Comparison of ENCODE assay signal across 1 cellular context in genomic region chr7:26863504-26864308, GRCh38.
TF ChIP-seq lines count a peak whose summit lies in the region.

No MANE protein-coding gene starts in this region.

TF ChIP-seq in HepG2, 621 proteins besides CTCF, POLR2A, EP300 and RAD21 (continued from another document and continues in another):
- TF ChIP-seq HMGXB3 (CRISPR knock-in tag; IDR thresholded peaks at IDR 0.05; ENCODE audit: borderline replicate concordance) (peak; percentile 71), BHLHE40 (IDR thresholded peaks at IDR 0.05; ENCODE audit: low read length) (no peak), SKIL (CRISPR knock-in tag; IDR thresholded peaks at IDR 0.05; ENCODE audit: borderline replicate concordance) (peak; percentile 25; the same call in 1 of the 2 replicates), SSRP1 (CRISPR knock-in tag; IDR thresholded peaks at IDR 0.05) (no peak), RBM22 (optimal IDR thresholded peaks at IDR 0.05; ENCODE audit: low read length) (no peak), HIC2 (CRISPR knock-in tag; IDR thresholded peaks at IDR 0.05; ENCODE audit: low read depth) (no peak), ZBED4 (CRISPR knock-in tag; IDR thresholded peaks at IDR 0.05; ENCODE audit: borderline replicate concordance) (no peak), BRF2 (CRISPR knock-in tag; IDR thresholded peaks at IDR 0.05) (no peak), HOXA9 (CRISPR knock-in tag; IDR thresholded peaks at IDR 0.05; ENCODE audit: borderline replicate concordance) (no peak), ATM (IDR thresholded peaks at IDR 0.05; ENCODE audit: borderline replicate concordance) (no peak), MYC (CRISPR knock-in tag; IDR thresholded peaks at IDR 0.05; ENCODE audit: borderline replicate concordance) (no peak), ZNF704 (CRISPR knock-in tag; IDR thresholded peaks at IDR 0.05; ENCODE audit: borderline replicate concordance) (no peak), KMT2A (CRISPR knock-in tag; IDR thresholded peaks at IDR 0.05) (no peak), PBX2 (CRISPR knock-in tag; IDR thresholded peaks at IDR 0.05) (no peak), ATF7-NPFF (CRISPR knock-in tag; IDR thresholded peaks at IDR 0.05; ENCODE audit: low read depth) (no peak), ZNF276 (CRISPR knock-in tag; IDR thresholded peaks at IDR 0.05; ENCODE audit: low read depth) (no peak), CBFB (CRISPR knock-in tag; IDR thresholded peaks at IDR 0.05) (no peak), ZNF160 (CRISPR knock-in tag; IDR thresholded peaks at IDR 0.05) (0 out of 2 replicates have a peak, but pooled peaks have one; percentile 26), PHF21A (CRISPR knock-in tag; IDR thresholded peaks at IDR 0.05) (peak; percentile 2; the same call in 1 of the 2 replicates), MBD4 (IDR thresholded peaks at IDR 0.05; ENCODE audit: borderline replicate concordance, low read length) (no peak), KLF9 (CRISPR knock-in tag; IDR thresholded peaks at IDR 0.05; ENCODE audit: low read depth) (no peak), FOXC1 (CRISPR knock-in tag; IDR thresholded peaks at IDR 0.05; ENCODE audit: borderline replicate concordance) (no peak), KDM2A (CRISPR knock-in tag; IDR thresholded peaks at IDR 0.05; ENCODE audit: borderline replicate concordance, low read depth) (no peak), ZNF598 (CRISPR knock-in tag; IDR thresholded peaks at IDR 0.05; ENCODE audit: borderline replicate concordance) (no peak), GLI4 (CRISPR knock-in tag; IDR thresholded peaks at IDR 0.05; ENCODE audit: borderline replicate concordance) (no peak), THAP8 (CRISPR knock-in tag; IDR thresholded peaks at IDR 0.05; ENCODE audit: borderline replicate concordance) (no peak), ZNF546 (CRISPR knock-in tag; conservative IDR thresholded peaks at IDR 0.05) (no peak), ZNF703 (CRISPR knock-in tag; IDR thresholded peaks at IDR 0.05; ENCODE audit: borderline replicate concordance) (0 out of 2 replicates have a peak, but pooled peaks have one; percentile 6), NFE2L2 (IDR thresholded peaks at IDR 0.05; ENCODE audit: low read length) (no peak), HOXA7 (CRISPR knock-in tag; IDR thresholded peaks at IDR 0.05) (no peak), ZNF747 (CRISPR knock-in tag; IDR thresholded peaks at IDR 0.05; ENCODE audit: borderline replicate concordance) (no peak), ZKSCAN5 (CRISPR knock-in tag; IDR thresholded peaks at IDR 0.05) (no peak), CERS6 (CRISPR knock-in tag; IDR thresholded peaks at IDR 0.05) (no peak), ZBTB3 (CRISPR knock-in tag; IDR thresholded peaks at IDR 0.05; ENCODE audit: borderline replicate concordance, low read depth) (no peak), STAG1 (CRISPR knock-in tag; IDR thresholded peaks at IDR 0.05) (no peak), ZNF678 (CRISPR knock-in tag; IDR thresholded peaks at IDR 0.05) (no peak), ZBTB43 (CRISPR knock-in tag; conservative IDR thresholded peaks at IDR 0.05) (no peak), ZBTB20 (CRISPR knock-in tag; IDR thresholded peaks at IDR 0.05; ENCODE audit: borderline replicate concordance, low read depth) (0 out of 2 replicates have a peak, but pooled peaks have one; percentile 8)
